ENCODE assay signal across 18 cellular contexts in genomic region chr1:23480187-23481025, GRCh38. TPM values are rescaled to one million over a fixed set of nuclear protein-coding genes. Genes with fewer than 3 reads are reported as not detected.
DNase-seq lines count a peak whose midpoint lies in the region; ATAC-seq, FAIRE-seq and TF ChIP-seq lines count a peak whose summit lies in the region.
"Had no signal": no experiment of that assay in that cellular context is flagged by ENCODE, and none has a peak within 500 bp of the region (broad histone marks: within the 10 kb centered on the region; RNA-seq: fewer than 3 reads in every experiment).

No MANE protein-coding gene starts in this region.

- peaks cover 33% of the 10 kb centered on the region for H3K79me1 ChIP-seq in mesenchymal stem cell (replicated peaks; ENCODE audit: low read length, poor library complexity, severe bottlenecking)

- 78 to 85% (median 84%) methylated on average over 4 of the region's 4 CpGs for WGBS in heart left ventricle, 4 donors
- 34% methylated on average over 4 of the region's 4 CpGs for WGBS in GM12878 (ENCODE audit: insufficient coverage, insufficient replicate concordance, low lambda C conversion rate, missing lambda C conversion rate)
- 97% methylated on average over 2 of the region's 4 CpGs for WGBS in mesenchymal stem cell

- H3K36me3 ChIP-seq in heart left ventricle: no peaks in the 10 kb centered on the region
- no peaks in the 10 kb centered on the region for H3K36me3 ChIP-seq in GM12878 (ENCODE audit: control insufficient read depth in 2 of 2, insufficient read depth in 2 of 2, low read length in 1 of 2)
- peaks cover 4 to 24% of the 10 kb centered on the region in 2 experiments for H3K36me3 ChIP-seq in mesenchymal stem cell (ENCODE audit: control insufficient read depth in 1 of 2, insufficient read depth in 2 of 2, low read depth in 1 of 2, low read length in 2 of 2)
- H3K36me3 ChIP-seq: spleen had no signal

- no peak for TF ChIP-seq RAD21 in GM12878 (IDR thresholded peaks at IDR 0.05; ENCODE audit: insufficient read depth, low read depth, low read length)

- no peaks in the 10 kb centered on the region for H3K79me2 ChIP-seq in GM12878 (ENCODE audit: control insufficient read depth, insufficient read depth, low read length)

- no peak overlapping the region for H2BK120ac ChIP-seq in mesenchymal stem cell (ENCODE audit: low read depth, low read length)

- ATAC-seq in heart left ventricle (no peak), Right ventricle myocardium superior (ENCODE audit: poor library complexity) (no peak), GM12878 (peak; percentile 38)
- ATAC-seq: activated CD4-positive, CD25-positive, alpha-beta regulatory T cell treated with anti-CD3 and anti-CD28 coated beads, Interleukin-2, amount 50 U/mL, for 24 hours; naive thymus-derived CD8-positive, alpha-beta T cell had no signal

- H3K27me3 ChIP-seq in heart left ventricle: peaks cover 0 to 15% (median 0%) of the 10 kb centered on the region in 9 donors
- H3K27me3 ChIP-seq in GM12878 (replicated peaks in 1 of 2; ENCODE audit: control insufficient read depth in 2 of 2, insufficient read depth in 2 of 2, low read length in 1 of 2): peaks cover 6 to 14% of the 10 kb centered on the region in 2 experiments
- H3K27me3 ChIP-seq in mesenchymal stem cell (ENCODE audit: control insufficient read depth in 1 of 2, insufficient read depth in 1 of 2, low read length in 2 of 2): no peaks in the 10 kb centered on the region

- H3K14ac ChIP-seq in mesenchymal stem cell (ENCODE audit: low read length in 2 of 2): no peak overlapping the region

- H2BK15ac ChIP-seq in mesenchymal stem cell (ENCODE audit: low read depth, poor library complexity, severe bottlenecking): no peak overlapping the region

- DNase-seq in heart left ventricle (no peak), Right ventricle myocardium superior (no peak), GM12878 (ENCODE audit: low read depth, low spot score) (no peak), mesenchymal stem cell (no peak), NCI-H187 treated with DMSO at 0.1 percent for 48 hours (lab: John Stamatoyannopoulos, UW) (no peak), NCI-H526 (lab: John Stamatoyannopoulos, UW) (no peak), RPMI8226 (no peak), NCI-H748 (lab: John Stamatoyannopoulos, UW; ENCODE audit: unreplicated experiment) (no peak)
- DNase-seq: activated naive CD8-positive, alpha-beta T cell treated with anti-CD3 and anti-CD28 coated beads for 36 hours; H9; KBM-7; naive thymus-derived CD8-positive, alpha-beta T cell; NCI-H1048; NCI-H510A treated with DMSO at 0.1 percent for 48 hours; spleen; stimulated activated CD8-positive, alpha-beta memory T cell treated with anti-CD3 and anti-CD28 coated beads, Interleukin-4, amount 100 ng/mL, for 48 hours had no signal

- H3K4me3 ChIP-seq in heart left ventricle: no peak overlapping the region
- H3K4me3 ChIP-seq in GM12878: no peak overlapping the region
- H3K4me3 ChIP-seq in mesenchymal stem cell (ENCODE audit: insufficient read depth in 1 of 2, low read depth in 1 of 2, low read length in 2 of 2): no peak overlapping the region
- H3K4me3 ChIP-seq: spleen had no signal

- TF ChIP-seq POLR2A in heart left ventricle (IDR thresholded peaks at IDR 0.05): no peak
- no peak for TF ChIP-seq POLR2A in GM12878 (IDR thresholded peaks at IDR 0.05; ENCODE audit: low read depth, low read length)

- H3K4me1 ChIP-seq in heart left ventricle: peaks cover 0 to 68% (median 35%) of the 10 kb centered on the region in 12 donors
- peaks cover 15% of the 10 kb centered on the region for H3K4me1 ChIP-seq in GM12878 (ENCODE audit: control insufficient read depth, insufficient read depth, low read length)
- H3K4me1 ChIP-seq in mesenchymal stem cell (ENCODE audit: control insufficient read depth, insufficient read depth, low read depth, low read length): peaks cover 15% of the 10 kb centered on the region

- no TSS peak for BruUV-seq in GM12878 (replicated peaks; lab: Mats Ljungman, UMichigan)

- in situ Hi-C loops in GM12878 (cut with MboI): no loop called here

- no peak overlapping the region for H4K91ac ChIP-seq in mesenchymal stem cell (ENCODE audit: low read length)

- TF ChIP-seq CTCF in heart left ventricle (IDR thresholded peaks at IDR 0.05): no peak
- TF ChIP-seq CTCF in GM12878 (IDR thresholded peaks at IDR 0.05 in 2 of 3, conservative IDR thresholded peaks at IDR 0.05 in 1 of 3; ENCODE audit: control insufficient read depth in 2 of 3, extremely low read depth in 1 of 3, insufficient read depth in 1 of 3, low read depth in 3 of 3, low read length in 3 of 3): no peak

- H3K4ac ChIP-seq in mesenchymal stem cell (ENCODE audit: low read depth in 1 of 2, low read length in 2 of 2): peak overlapping the region in 1 of 2 experiments; percentile 13

- RAD21 ChIA-PET in GM12878 (lab: Charles Lee; ENCODE audit: unreplicated experiment): interaction anchor here (1.1 kb wide), 1 partner anchor 154 kb away, joined by 3 read pairs; no protein-coding TSS in a partner anchor

- H3K27ac ChIP-seq in heart left ventricle: peak overlapping the region in 9 of 12 donors; percentile 4 to 96 (median 70)
- H3K27ac ChIP-seq in GM12878 (ENCODE audit: control insufficient read depth, insufficient read depth): no peak overlapping the region
- H3K27ac ChIP-seq in mesenchymal stem cell (ENCODE audit: low read length, poor library complexity, severe bottlenecking): no peak overlapping the region
- H3K27ac ChIP-seq: spleen had no signal

- H3K23ac ChIP-seq in mesenchymal stem cell (ENCODE audit: low read length in 2 of 2): peak overlapping the region in 1 of 2 experiments; percentile 23

- H3K4me2 ChIP-seq in GM12878 (ENCODE audit: control insufficient read depth, insufficient read depth) (no peak overlapping the region), mesenchymal stem cell (ENCODE audit: low read length, poor library complexity, severe bottlenecking) (no peak overlapping the region)

- H3K9ac ChIP-seq in GM12878 (ENCODE audit: control insufficient read depth, insufficient read depth, low read length) (no peak overlapping the region), mesenchymal stem cell (ENCODE audit: low read length) (peak overlapping the region; percentile 79)

- H4K20me1 ChIP-seq in GM12878 (ENCODE audit: control insufficient read depth, insufficient read depth): no peaks in the 10 kb centered on the region; the same call in 1 of the 2 replicates

- POLR2A ChIA-PET in GM12878 (lab: Charles Lee): no interaction called here

- no peak for FAIRE-seq in GM12878 (lab: Jason Lieb, UNC)

- SMC1A ChIA-PET in GM12878 (lab: Charles Lee; ENCODE audit: uncharacterized antibody, unreplicated experiment): interaction anchor here (0.7 to 1.7 kb wide), 3 partner anchors 14 to 76 kb away, joined by 3 to 5 read pairs (median 3); no protein-coding TSS in a partner anchor

- intact Hi-C loops in heart left ventricle (cut with DNase I) (loop anchor here in 4 of 10 donors (5.0 to 10.0 kb wide), 4 partner anchors 58 to 138 kb away; partner anchors contain the start of genes TCEA3 (in 3 of the 4), HNRNPR (in 2 of the 4) and ZNF436 (in 1 of the 4)), Right ventricle myocardium superior (cut with DNase I) (no loop called here), GM12878 (cut with micrococcal nuclease; ENCODE audit: unreplicated experiment) (no loop called here)

- H4K8ac ChIP-seq in mesenchymal stem cell (ENCODE audit: low read length): no peak overlapping the region

- no peak for TF ChIP-seq EP300 in GM12878 (IDR thresholded peaks at IDR 0.05; ENCODE audit: borderline replicate concordance in 1 of 2, control insufficient read depth in 1 of 2, low read depth in 2 of 2, low read length in 2 of 2)

- no peak overlapping the region for H2BK5ac ChIP-seq in mesenchymal stem cell (ENCODE audit: low read depth, low read length, poor library complexity, severe bottlenecking)

- no peaks in the 10 kb centered on the region for H3K9me3 ChIP-seq in heart left ventricle
- no peaks in the 10 kb centered on the region for H3K9me3 ChIP-seq in GM12878 (replicated peaks; ENCODE audit: control insufficient read depth, insufficient read depth, low read length)
- no peaks in the 10 kb centered on the region for H3K9me3 ChIP-seq in mesenchymal stem cell (ENCODE audit: control insufficient read depth, low read length)
- H3K9me3 ChIP-seq: spleen had no signal

- H3K18ac ChIP-seq in mesenchymal stem cell (ENCODE audit: low read depth in 1 of 2, low read length in 2 of 2): no peak overlapping the region

- CTCF ChIA-PET in GM12878 (lab: Yijun Ruan, JAX): interaction anchor here (1.3 to 1.4 kb wide), 2 partner anchors 18 to 59 kb away, joined by 4 to 5 read pairs; no protein-coding TSS in a partner anchor

- H2BK12ac ChIP-seq in mesenchymal stem cell (ENCODE audit: low read length in 2 of 2): peak overlapping the region in 1 of 2 experiments; percentile 16

- no peak overlapping the region for H2AK5ac ChIP-seq in mesenchymal stem cell (ENCODE audit: low read length, severe bottlenecking)

- peak overlapping the region; percentile 10; the same call in 1 of the 2 replicates for H2AFZ ChIP-seq in GM12878 (ENCODE audit: control insufficient read depth, low read depth, low read length)
- H2AFZ ChIP-seq in mesenchymal stem cell (ENCODE audit: low read depth, low read length): no peak overlapping the region

RNA-seq across cellular contexts. Expression of gene ASAP3, which starts 3.6 kb away (rescaled TPM):
- 10 to 100 TPM; 22.4 to 86.1 (median 35.8) TPM for total RNA-seq in heart left ventricle
- polyA plus RNA-seq in heart left ventricle: 10 to 100 TPM; 30.0 to 40.0 TPM
- 44.6 TPM for total RNA-seq in Right ventricle myocardium superior
- total RNA-seq in GM12878 (2013; cell fraction: nucleolus; rRNA removed): not detected in 2 replicates
- 0.44 and 0.56 TPM in 2 replicates for total RNA-seq in GM12878 (2014; rRNA removed)
- 0.13 and 0.18 TPM in 2 replicates for total RNA-seq in GM12878 (2014; rRNA removed; fragmentation: Illumina TruSeq; extraction: Trizol)
- total RNA-seq in GM12878 (2021): 0.66 and 0.92 TPM in 2 replicates
- not detected for polyA plus RNA-seq in GM12878 (2011; ENCODE audit: low read depth)
- 0.04 TPM in 1 of 2 replicates, not detected in the other for polyA plus RNA-seq in GM12878 (2011; rRNA removed)
- 0.03 TPM in 2 replicates for polyA plus RNA-seq in GM12878 (2011; cell fraction: cytosol; rRNA removed)
- polyA plus RNA-seq in GM12878 (2011; cell fraction: nucleus; rRNA removed): 0.24 and 0.29 TPM in 2 replicates
- polyA plus RNA-seq in GM12878 (2012): not detected in 2 replicates
- 0.34 and 0.76 TPM in 2 replicates for polyA plus RNA-seq in GM12878 (2014; fragmentation: Illumina TruSeq; extraction: Trizol)
- polyA plus RNA-seq in GM12878 (2014; fragmentation: Nextera tagmentation; extraction: Ambion mirVana): under 1 TPM in 1 of 2 experiments, not detected in 1; 0.07 TPM
- polyA plus RNA-seq in GM12878 (2014; rRNA removed): 0.44 and 0.65 TPM in 2 replicates
- polyA plus RNA-seq in GM12878 (2016; fragmentation: Nextera tagmentation; extraction: Ambion mirVana): under 1 TPM; 0.33 to 0.34 TPM
- polyA minus RNA-seq in GM12878 (2011; rRNA and poly(A)+ RNA removed): not detected in 2 replicates
- polyA minus RNA-seq in GM12878 (2011; cell fraction: cytosol; rRNA and poly(A)+ RNA removed): not detected in 2 replicates
- not detected in 2 replicates for polyA minus RNA-seq in GM12878 (2011; cell fraction: nucleus; rRNA and poly(A)+ RNA removed)
- polyA plus RNA-seq in mesenchymal stem cell (2013, experiment 1 of 2): 18.6 TPM
- 18.9 TPM for polyA plus RNA-seq in mesenchymal stem cell (2013, experiment 2 of 2)
- total RNA-seq: activated T-helper 1 cell treated with anti-CD3 and anti-CD28 coated beads, Interleukin-12 subunit alpha, Interleukin-12 subunit beta, Interleukin-2, Interleukin-4 antibody, amounts not matched to agents 30 ng/mL and 10 ng/mL and 1 ng/mL, durations not matched to agents 14 hours and 24 hours and 36 hours had no signal

RNA-seq across cellular contexts. Expression of gene E2F2, which starts 50.6 kb away (rescaled TPM):
- total RNA-seq in heart left ventricle (1 to 10 TPM in 1 of 9 donors, under 1 TPM in 7, not detected in 1; 0.07 to 2.7 (median 0.21) TPM), Right ventricle myocardium superior (0.35 TPM), GM12878 (2014; rRNA removed) (23.7 and 24.6 TPM in 2 replicates), GM12878 (2014; rRNA removed; fragmentation: Illumina TruSeq; extraction: Trizol) (13.4 and 14.7 TPM in 2 replicates), GM12878 (2021) (24.0 and 27.2 TPM in 2 replicates)
- polyA plus RNA-seq in heart left ventricle (under 1 TPM; 0.04 to 0.12 TPM), GM12878 (2011; rRNA removed) (2.3 and 3.8 TPM in 2 replicates), GM12878 (2014; fragmentation: Illumina TruSeq; extraction: Trizol) (9.0 and 14.5 TPM in 2 replicates), GM12878 (2014; fragmentation: Nextera tagmentation; extraction: Ambion mirVana) (1 to 10 TPM; 4.3 to 4.6 TPM), GM12878 (2014; rRNA removed) (10.4 and 12.2 TPM in 2 replicates), GM12878 (2016; fragmentation: Nextera tagmentation; extraction: Ambion mirVana) (10 to 100 TPM; 17.5 to 18.0 TPM)
- total RNA-seq in GM12878 (2013; cell fraction: nucleolus; rRNA removed): 14.2 and 14.7 TPM in 2 replicates
- 3.7 TPM for polyA plus RNA-seq in GM12878 (2011; ENCODE audit: low read depth)
- 5.3 and 5.9 TPM in 2 replicates for polyA plus RNA-seq in GM12878 (2011; cell fraction: cytosol; rRNA removed)
- polyA plus RNA-seq in GM12878 (2011; cell fraction: nucleus; rRNA removed): 6.6 and 13.6 TPM in 2 replicates
- polyA plus RNA-seq in GM12878 (2012): 3.7 and 5.5 TPM in 2 replicates
- 6.4 and 10.4 TPM in 2 replicates for polyA minus RNA-seq in GM12878 (2011; rRNA and poly(A)+ RNA removed)
- polyA minus RNA-seq in GM12878 (2011; cell fraction: cytosol; rRNA and poly(A)+ RNA removed): 4.5 and 6.9 TPM in 2 replicates
- polyA minus RNA-seq in GM12878 (2011; cell fraction: nucleus; rRNA and poly(A)+ RNA removed): 4.4 and 8.8 TPM in 2 replicates
- 0.59 TPM for polyA plus RNA-seq in mesenchymal stem cell (2013, experiment 1 of 2)
- 0.44 TPM for polyA plus RNA-seq in mesenchymal stem cell (2013, experiment 2 of 2)

RNA-seq across cellular contexts. Expression of gene TCEA3, which starts 55.9 kb away (rescaled TPM):
- total RNA-seq in heart left ventricle: 10 to 100 TPM; 40.1 to 87.3 (median 59.1) TPM
- 10 to 100 TPM; 21.5 to 55.5 TPM for polyA plus RNA-seq in heart left ventricle
- total RNA-seq in Right ventricle myocardium superior: 72.7 TPM
- not detected in 2 replicates for total RNA-seq in GM12878 (2013; cell fraction: nucleolus; rRNA removed)
- total RNA-seq in GM12878 (2014; rRNA removed): 0.23 TPM in 1 of 2 replicates, not detected in the other
- not detected in 2 replicates for total RNA-seq in GM12878 (2014; rRNA removed; fragmentation: Illumina TruSeq; extraction: Trizol)
- total RNA-seq in GM12878 (2021): 0.37 TPM in 1 of 2 replicates, not detected in the other
- polyA plus RNA-seq in GM12878 (2011; ENCODE audit: low read depth): not detected
- 0.08 TPM in 1 of 2 replicates, not detected in the other for polyA plus RNA-seq in GM12878 (2011; rRNA removed)
- 0.03 and 0.12 TPM in 2 replicates for polyA plus RNA-seq in GM12878 (2011; cell fraction: cytosol; rRNA removed)
- 0.10 and 0.36 TPM in 2 replicates for polyA plus RNA-seq in GM12878 (2011; cell fraction: nucleus; rRNA removed)
- polyA plus RNA-seq in GM12878 (2012): 0.16 and 0.18 TPM in 2 replicates
- polyA plus RNA-seq in GM12878 (2014; fragmentation: Illumina TruSeq; extraction: Trizol): 0.27 TPM in 1 of 2 replicates, not detected in the other
- not detected for polyA plus RNA-seq in GM12878 (2014; fragmentation: Nextera tagmentation; extraction: Ambion mirVana)
- polyA plus RNA-seq in GM12878 (2014; rRNA removed): 0.06 TPM in 1 of 2 replicates, not detected in the other
- polyA plus RNA-seq in GM12878 (2016; fragmentation: Nextera tagmentation; extraction: Ambion mirVana): not detected
- polyA minus RNA-seq in GM12878 (2011; rRNA and poly(A)+ RNA removed): not detected in 2 replicates
- polyA minus RNA-seq in GM12878 (2011; cell fraction: cytosol; rRNA and poly(A)+ RNA removed): not detected in 2 replicates
- not detected in 2 replicates for polyA minus RNA-seq in GM12878 (2011; cell fraction: nucleus; rRNA and poly(A)+ RNA removed)
- polyA plus RNA-seq in mesenchymal stem cell (2013, experiment 1 of 2): 27.4 TPM
- polyA plus RNA-seq in mesenchymal stem cell (2013, experiment 2 of 2): 25.9 TPM

Comparison
In these comparisons a context has a peak if more than half of its experiments do, and no peak if none do; other contexts are left out.
1. H3K27ac ChIP-seq: peak in heart left ventricle (9 of 12); none in GM12878 (single experiment) and mesenchymal stem cell (single experiment).
2. RNA of gene ASAP3, which starts 3.6 kb away (total RNA-seq): 44.6 TPM in Right ventricle myocardium superior (single experiment) and 22.4 to 86.1 TPM in heart left ventricle; 0.13 to 0.92 TPM in GM12878; every median in the first group is over 10 times any median in the second.
3. RNA of gene TCEA3, which starts 55.9 kb away (total RNA-seq): 72.7 TPM in Right ventricle myocardium superior (single experiment) and 40.1 to 87.3 TPM in heart left ventricle; 0.23 to 0.37 TPM in GM12878; every median in the first group is over 10 times any median in the second.